30 cellular contexts compared by ENCODE assay signal in genomic region chr7:2080069-2080405, GRCh38.
DNase-seq lines count a peak whose midpoint lies in the region; ATAC-seq and TF ChIP-seq lines count a peak whose summit lies in the region.
"Had no signal": no experiment of that assay in that cellular context is flagged by ENCODE, and none has a peak within 500 bp of the region (broad histone marks: within the 10 kb centered on the region; RNA-seq: fewer than 3 reads in every experiment).

No MANE protein-coding gene starts in this region.

- H3K36me3 ChIP-seq in ectodermal cell (ENCODE audit: control insufficient read depth, insufficient read depth, low read length) (no peaks in the 10 kb centered on the region), osteoblast (ENCODE audit: insufficient read depth, low read length) (no peaks in the 10 kb centered on the region)
- H3K36me3 ChIP-seq: breast epithelium, prostate gland, right lobe of liver, SJCRH30, uterus had no signal

- H3K4me1 ChIP-seq in ectodermal cell (ENCODE audit: control insufficient read depth, insufficient read depth, low read length) (peaks cover 15% of the 10 kb centered on the region), osteoblast (ENCODE audit: insufficient read depth, low read length) (no peaks in the 10 kb centered on the region)
- H3K4me1 ChIP-seq: breast epithelium, left lung, prostate gland, right lobe of liver had no signal

- no peaks in the 10 kb centered on the region for H4K20me1 ChIP-seq in osteoblast (ENCODE audit: insufficient read depth, low read length)

- TF ChIP-seq CTCF in osteoblast (IDR thresholded peaks at IDR 0.05; ENCODE audit: extremely low read depth, low read depth, low read length) = no peak

- DNase-seq in NCI-H524 (lab: John Stamatoyannopoulos, UW) = peak; percentile 56 to 74
- no peak for DNase-seq in NCI-H524 treated with DMSO at 0.1 percent for 48 hours (lab: John Stamatoyannopoulos, UW)
- DNase-seq in NCI-H1694 treated with DMSO at 0.1 percent for 48 hours (lab: John Stamatoyannopoulos, UW) = peak; percentile 58
- peak; percentile 82 for DNase-seq in osteoblast (ENCODE audit: insufficient read length, low spot score, missing footprints)
- DNase-seq in stimulated activated CD4-positive, alpha-beta T cell treated with anti-CD3 and anti-CD28 coated beads, Interleukin-12 subunit alpha, Interleukin-12 subunit beta, amount 100 ng/mL, for 4 hours = no peak
- DNase-seq: 8988T; activated CD4-positive, alpha-beta T cell treated with anti-CD3 and anti-CD28 coated beads, Interleukin-2, amount 10 ng/mL, durations not matched to agents 7 days and 5 days; DMS53; effector CD4-positive, alpha-beta T cell; immature natural killer cell; left lung; mesenchymal stem cell; NCI-H1092 treated with DMSO at 0.1 percent for 48 hours; NCI-H187 treated with DMSO at 0.1 percent for 48 hours; right lobe of liver; RPMI8226; spleen; stimulated activated CD8-positive, alpha-beta memory T cell treated with anti-CD3 and anti-CD28 coated beads, Interleukin-4, amount 100 ng/mL, for 48 hours; T-helper 9 cell; testis; uterus had no signal

- WGBS in ectodermal cell, 2 experiments = 72 to 76% methylated on average over 6 of the region's 6 CpGs

- H3K27me3 ChIP-seq in ectodermal cell (ENCODE audit: control insufficient read depth, insufficient read depth, low read length, poor library complexity, severe bottlenecking) = no peaks in the 10 kb centered on the region
- no peaks in the 10 kb centered on the region for H3K27me3 ChIP-seq in osteoblast (ENCODE audit: insufficient read depth, low read length)
- H3K27me3 ChIP-seq: breast epithelium, left lung, neutrophil, right lobe of liver, SJCRH30, spleen, testis, uterus had no signal

- no peak for TF ChIP-seq POLR2A in GM18505 (IDR thresholded peaks at IDR 0.05; ENCODE audit: borderline replicate concordance, extremely low read depth, insufficient read depth, insufficient read length)

- H3K4me2 ChIP-seq in osteoblast (ENCODE audit: insufficient read depth, low read length) = no peak overlapping the region

- no peak overlapping the region for H2AFZ ChIP-seq in osteoblast (ENCODE audit: low read length)

- H3K4me3 ChIP-seq in ectodermal cell (ENCODE audit: insufficient read depth, low read depth, low read length) (no peak overlapping the region), osteoblast (ENCODE audit: insufficient read depth, low read length) (no peak overlapping the region)
- H3K4me3 ChIP-seq: breast epithelium, left lung, prostate gland, right lobe of liver, SJCRH30, spleen, testis, uterus had no signal

- H3K9me3 ChIP-seq in ectodermal cell (ENCODE audit: control insufficient read depth, low read length) = no peaks in the 10 kb centered on the region
- no peaks in the 10 kb centered on the region for H3K9me3 ChIP-seq in osteoblast (ENCODE audit: low read depth, low read length)
- H3K9me3 ChIP-seq: breast epithelium, left lung, neutrophil, prostate gland, right lobe of liver, SJCRH30, spleen, testis, uterus had no signal

- H3K27ac ChIP-seq in ectodermal cell (ENCODE audit: insufficient read depth, low read depth, low read length, poor library complexity, severe bottlenecking) = peak overlapping the region; percentile 53
- no peak overlapping the region for H3K27ac ChIP-seq in osteoblast (ENCODE audit: low read depth, low read length)
- H3K27ac ChIP-seq: breast epithelium, left lung, neutrophil, prostate gland, right lobe of liver, spleen, testis, uterus, VCaP had no signal

- no peaks in the 10 kb centered on the region for H3K79me2 ChIP-seq in osteoblast (ENCODE audit: insufficient read depth, low read length)

- ATAC-seq in GM18505 (IDR thresholded peaks at IDR 0.05; ENCODE audit: unreplicated experiment) (no peak), HG03159 (IDR thresholded peaks at IDR 0.05; ENCODE audit: unreplicated experiment) (no peak)
- ATAC-seq: activated naive CD4-positive, alpha-beta T cell treated with anti-CD3 and anti-CD28 coated beads, Interleukin-2, amount 50 U/mL, for 72 hours; left lung had no signal

Comparison
In these comparisons a context has a peak if more than half of its experiments do, and no peak if none do; other contexts are left out.
1. DNase-seq: peak in NCI-H524 (2 of 2), NCI-H1694 treated with DMSO at 0.1 percent for 48 hours (single experiment) and osteoblast (single experiment); none in NCI-H524 treated with DMSO at 0.1 percent for 48 hours (single experiment) and stimulated activated CD4-positive, alpha-beta T cell treated with anti-CD3 and anti-CD28 coated beads, Interleukin-12 subunit alpha, Interleukin-12 subunit beta, amount 100 ng/mL, for 4 hours (single experiment).